In the genomic region with DNA sequence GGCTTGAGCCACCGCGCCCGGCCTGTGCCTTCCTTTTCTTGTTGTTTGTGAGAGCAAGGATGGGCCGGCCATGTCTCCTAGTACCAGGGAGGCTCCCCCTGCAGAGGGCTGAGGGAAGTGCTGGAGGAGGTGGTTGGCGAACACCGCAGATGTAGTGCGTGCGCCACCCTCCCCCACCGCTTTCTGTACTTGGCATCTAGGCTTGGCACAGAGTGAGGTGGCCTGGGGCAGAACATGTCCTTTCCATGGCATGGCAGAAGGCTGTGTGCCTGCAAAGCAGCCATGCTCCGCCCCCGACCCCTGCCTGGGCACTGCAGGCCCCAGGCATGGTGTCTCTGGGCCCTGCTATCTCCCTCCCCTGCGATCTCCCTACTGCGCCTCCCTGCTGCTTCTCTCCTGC, we compare ENCODE assay signal across 9 cellular contexts. TPM values are rescaled to one million over a fixed set of nuclear protein-coding genes. Genes with fewer than 3 reads are reported as not detected.
DNase-seq lines count a peak whose midpoint lies in the region; ATAC-seq and TF ChIP-seq lines count a peak whose summit lies in the region.
"Had no signal": no experiment of that assay in that cellular context is flagged by ENCODE, and none has a peak within 500 bp of the region (broad histone marks: within the 10 kb centered on the region; RNA-seq: fewer than 3 reads in every experiment).

No MANE protein-coding gene starts in this region.

- H3K27ac ChIP-seq in brain microvascular endothelial cell (no peak overlapping the region), right lobe of liver (peak overlapping the region in 2 of 3 donors; percentile 67 to 78), MM.1S (ENCODE audit: low read length) (no peak overlapping the region)

- H3K9me3 ChIP-seq in right lobe of liver (no peaks in the 10 kb centered on the region), MM.1S (replicated peaks; ENCODE audit: insufficient read depth, low read length) (no peaks in the 10 kb centered on the region)

- in situ Hi-C loops in brain microvascular endothelial cell (cut with HindIII; ENCODE audit: low pct_ligation_motif_present, low sequenced_read_pairs) = no loop called here

- no peaks in the 10 kb centered on the region for H3K79me2 ChIP-seq in MM.1S (ENCODE audit: low read length)

- no peak overlapping the region for H3K4me2 ChIP-seq in MM.1S (ENCODE audit: low read depth, low read length)

- no peaks in the 10 kb centered on the region for H3K9me2 ChIP-seq in MM.1S (replicated peaks; ENCODE audit: insufficient read depth, low read length)

- H3K36me3 ChIP-seq in brain microvascular endothelial cell (replicated peaks) (no peaks in the 10 kb centered on the region), right lobe of liver (no peaks in the 10 kb centered on the region), MM.1S (replicated peaks; ENCODE audit: insufficient read depth, low read length) (no peaks in the 10 kb centered on the region)

- WGBS in right lobe of liver (ENCODE audit: insufficient coverage, low coverage, low lambda C conversion rate, missing lambda C conversion rate) = 38% methylated on average over 7 of the region's 13 CpGs

- H3K4me3 ChIP-seq in brain microvascular endothelial cell (ENCODE audit: low read depth, low read length) (no peak overlapping the region), right lobe of liver (no peak overlapping the region), MM.1S (ENCODE audit: low read length) (no peak overlapping the region)

- TF ChIP-seq CTCF in brain microvascular endothelial cell (IDR thresholded peaks at IDR 0.05; ENCODE audit: low read depth, low read length, missing control alignments) (peak; percentile 59), right lobe of liver (IDR thresholded peaks at IDR 0.05) (peak; percentile 30 to 61 (median 49)), MM.1S (IDR thresholded peaks at IDR 0.05; ENCODE audit: low read length) (no peak; the same call in 1 of the 2 replicates)

- no peak overlapping the region for H3K9ac ChIP-seq in MM.1S (ENCODE audit: low read length)

- ATAC-seq in right lobe of liver = peak; percentile 47 to 73 (median 64)
- no peak for ATAC-seq in GM21390 (IDR thresholded peaks at IDR 0.05; ENCODE audit: unreplicated experiment)
- ATAC-seq in HG02588 (IDR thresholded peaks at IDR 0.05; ENCODE audit: unreplicated experiment) = no peak
- no peak for ATAC-seq in HG03521 (IDR thresholded peaks at IDR 0.05; ENCODE audit: unreplicated experiment)

- no peaks in the 10 kb centered on the region for H3F3A ChIP-seq in MM.1S (ENCODE audit: insufficient read depth, low read length)

- H3K27me3 ChIP-seq in brain microvascular endothelial cell (replicated peaks) (no peaks in the 10 kb centered on the region), right lobe of liver (no peaks in the 10 kb centered on the region), MM.1S (replicated peaks; ENCODE audit: insufficient read depth, low read length) (peaks cover 81% of the 10 kb centered on the region)

- H3K4me1 ChIP-seq in right lobe of liver = peaks cover 0 to 56% (median 28%) of the 10 kb centered on the region in 4 donors
- no peaks in the 10 kb centered on the region for H3K4me1 ChIP-seq in MM.1S (ENCODE audit: low read length)

- no peak overlapping the region for H2AFZ ChIP-seq in MM.1S (ENCODE audit: low read length)

- peak; percentile 53 for DNase-seq in D341Med (ENCODE audit: low spot score)
- DNase-seq in HuH-7 (ENCODE audit: low spot score) = peak; percentile 48
- DNase-seq in brain microvascular endothelial cell = peak; percentile 23
- peak; percentile 68 to 82 (median 82) for DNase-seq in right lobe of liver
- DNase-seq in MM.1S = no peak
- DNase-seq: activated naive CD4-positive, alpha-beta T cell treated with anti-CD3 and anti-CD28 coated beads, Interleukin-2, amount 50 U/mL, for 16 hours had no signal

- intact Hi-C loops in right lobe of liver (cut with DNase I) = no loop called here

- TF ChIP-seq POLR2A in right lobe of liver (IDR thresholded peaks at IDR 0.05) = peak; percentile 36

- no peaks in the 10 kb centered on the region for H4K20me1 ChIP-seq in MM.1S (ENCODE audit: insufficient read depth, low read length)

RNA-seq across cellular contexts. Expression of a gene that starts 30.7 kb away (rescaled TPM):
- 10 to 100 TPM; 23.2 to 81.5 (median 48.1) TPM for total RNA-seq in right lobe of liver

Comparison
In these comparisons a context has a peak if more than half of its experiments do, and no peak if none do; other contexts are left out.
1. H3K27ac ChIP-seq: peak in right lobe of liver (2 of 3); none in brain microvascular endothelial cell (single experiment) and MM.1S (single experiment).
2. ATAC-seq: peak in right lobe of liver (4 of 4); none in GM21390 (single experiment), HG02588 (single experiment) and HG03521 (single experiment).